In the genomic region with DNA sequence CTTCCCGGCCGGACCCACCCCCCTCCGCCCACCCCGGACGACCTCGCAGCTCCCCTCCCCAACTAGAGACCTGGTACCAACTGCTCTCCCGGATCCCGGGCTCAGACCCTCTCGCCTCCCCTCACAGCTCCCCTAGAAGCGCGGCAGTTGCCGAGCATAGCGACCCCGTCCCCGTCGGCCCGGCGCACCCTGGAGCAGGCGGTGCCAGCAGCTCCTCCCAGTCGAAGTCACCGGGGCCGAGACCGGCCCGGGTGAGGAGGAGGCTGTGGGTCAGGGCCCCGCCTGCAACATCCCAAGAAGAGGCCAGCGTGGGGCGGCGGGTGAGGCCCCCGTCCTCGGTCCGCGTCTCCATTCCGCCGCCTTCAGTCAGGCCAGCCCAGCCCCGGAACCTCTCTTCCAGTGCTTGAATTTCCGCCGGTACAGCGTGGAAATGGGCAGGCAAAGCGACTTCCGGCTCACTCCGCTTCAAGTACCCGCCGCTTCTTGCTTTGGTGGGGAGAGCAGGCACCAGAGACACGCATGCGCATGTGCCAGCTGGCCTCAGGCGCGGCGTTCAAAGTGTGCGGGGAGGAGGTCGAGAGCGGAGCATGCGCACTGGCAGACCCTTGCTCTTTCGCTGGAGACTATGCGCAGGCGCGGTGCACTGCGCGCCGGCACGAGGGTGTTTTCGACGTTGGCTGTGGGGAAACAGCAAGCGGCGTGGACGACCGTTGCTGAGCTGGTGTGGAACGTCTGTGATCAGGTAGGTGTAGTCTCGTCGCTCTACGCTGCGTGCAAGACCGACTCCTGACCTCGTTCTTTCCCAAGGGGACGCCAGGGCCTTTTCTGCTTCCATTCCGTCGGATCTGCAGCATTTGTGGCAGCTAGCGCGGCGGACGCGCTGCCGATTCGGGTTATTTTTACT, we compare ENCODE assay signal across 1 cellular context.
TF ChIP-seq lines count a peak whose summit lies in the region.

A gene with protein sequence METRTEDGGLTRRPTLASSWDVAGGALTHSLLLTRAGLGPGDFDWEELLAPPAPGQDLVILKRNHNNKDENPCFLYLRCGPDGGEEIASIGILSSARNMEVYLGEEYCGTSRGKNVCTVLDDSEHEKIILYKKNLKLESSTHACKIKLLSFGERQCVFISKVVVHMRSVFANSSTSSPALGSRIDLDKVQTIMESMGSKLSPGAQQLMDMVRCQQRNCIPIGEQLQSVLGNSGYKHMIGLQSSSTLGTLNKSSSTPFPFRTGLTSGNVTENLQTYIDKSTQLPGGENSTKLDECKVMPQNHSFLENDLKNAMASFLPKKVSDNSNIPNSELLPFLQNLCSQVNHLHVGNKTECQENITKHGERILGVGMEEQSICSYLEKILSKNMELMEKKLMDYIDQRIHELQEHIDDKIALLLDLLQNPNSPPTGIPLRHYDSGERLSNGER (minus strand): TSS at position 401 of the 904 bp plus-strand sequence. CDS start 49 bp downstream, at position 352.

TF ChIP-seq in GM12878, 131 proteins besides CTCF, POLR2A, EP300 and RAD21 (continued from another document):
- TF ChIP-seq, protein P1, sequence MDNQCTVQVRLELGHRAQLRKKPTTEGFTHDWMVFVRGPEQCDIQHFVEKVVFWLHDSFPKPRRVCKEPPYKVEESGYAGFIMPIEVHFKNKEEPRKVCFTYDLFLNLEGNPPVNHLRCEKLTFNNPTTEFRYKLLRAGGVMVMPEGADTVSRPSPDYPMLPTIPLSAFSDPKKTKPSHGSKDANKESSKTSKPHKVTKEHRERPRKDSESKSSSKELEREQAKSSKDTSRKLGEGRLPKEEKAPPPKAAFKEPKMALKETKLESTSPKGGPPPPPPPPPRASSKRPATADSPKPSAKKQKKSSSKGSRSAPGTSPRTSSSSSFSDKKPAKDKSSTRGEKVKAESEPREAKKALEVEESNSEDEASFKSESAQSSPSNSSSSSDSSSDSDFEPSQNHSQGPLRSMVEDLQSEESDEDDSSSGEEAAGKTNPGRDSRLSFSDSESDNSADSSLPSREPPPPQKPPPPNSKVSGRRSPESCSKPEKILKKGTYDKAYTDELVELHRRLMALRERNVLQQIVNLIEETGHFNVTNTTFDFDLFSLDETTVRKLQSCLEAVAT (IDR thresholded peaks at IDR 0.05): peak; percentile 79; the same call in 1 of the 2 replicates
- TF ChIP-seq RFX5 (IDR thresholded peaks at IDR 0.05; ENCODE audit: low read depth, low read length): no peak
